In the genomic region with DNA sequence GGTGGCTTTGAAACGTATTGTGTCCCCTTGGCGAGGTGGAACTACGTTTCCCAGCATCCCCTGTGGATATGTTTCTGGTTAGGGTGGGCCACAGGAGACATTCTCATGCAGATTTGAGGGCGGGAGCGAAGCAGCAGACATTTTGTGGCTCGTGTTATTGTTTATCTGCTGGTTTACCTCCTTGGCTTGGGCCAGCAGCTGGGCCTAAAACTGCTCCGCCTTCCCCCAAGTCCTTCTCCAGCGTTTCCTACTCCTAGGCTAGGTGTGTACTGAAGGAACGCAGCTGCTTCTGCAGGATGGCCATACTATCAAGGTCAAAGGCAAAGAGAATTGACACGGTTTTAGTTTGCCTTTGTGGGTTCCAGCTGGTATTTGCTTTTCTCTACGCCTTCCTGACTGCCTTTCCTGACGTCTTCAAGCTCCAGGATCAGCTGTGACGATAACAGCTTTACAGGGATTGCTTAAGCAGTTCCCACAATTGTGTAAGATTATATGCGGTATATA, we compare ENCODE assay signal across 17 cellular contexts. TPM values are rescaled to one million over a fixed set of nuclear protein-coding genes. Genes with fewer than 3 reads are reported as not detected.
DNase-seq lines count a peak whose midpoint lies in the region; ATAC-seq and TF ChIP-seq lines count a peak whose summit lies in the region.
"Had no signal": no experiment of that assay in that cellular context is flagged by ENCODE, and none has a peak within 500 bp of the region (broad histone marks: within the 10 kb centered on the region; RNA-seq: fewer than 3 reads in every experiment).

No MANE protein-coding gene starts in this region.

- no peak for TF ChIP-seq RAD21 in HCT116 (IDR thresholded peaks at IDR 0.05; ENCODE audit: low read depth)

- H3K4me1 ChIP-seq in HCT116 (ENCODE audit: control insufficient read depth in 1 of 2, insufficient read depth in 2 of 2, low read length in 2 of 2), result no peaks in the 10 kb centered on the region
- peaks cover 3% of the 10 kb centered on the region for H3K4me1 ChIP-seq in endodermal cell (ENCODE audit: control insufficient read depth, insufficient read depth, low read length)
- no peaks in the 10 kb centered on the region for H3K4me1 ChIP-seq in gastrocnemius medialis
- H3K4me1 ChIP-seq: left ventricle myocardium inferior, suprapubic skin had no signal

- no TSS peak for BruUV-seq in HCT116 (replicated peaks; lab: Mats Ljungman, UMichigan)

- H3K9me3 Mint-ChIP-seq in endodermal cell, result no peaks in the 10 kb centered on the region
- H3K9me3 Mint-ChIP-seq in mesothelial cell of epicardium, result no peaks in the 10 kb centered on the region
- H3K9me3 Mint-ChIP-seq: activated CD4-positive, alpha-beta T cell treated with anti-CD3 and anti-CD28 coated beads, Interleukin-2, amount 10 ng/mL, durations not matched to agents 7 days and 5 days; activated naive CD8-positive, alpha-beta T cell treated with anti-CD3 and anti-CD28 coated beads, Interleukin-2, amount 50 U/mL, for 24 hours; activated T-cell treated with anti-CD3 and anti-CD28 coated beads, Interleukin-2, amount 50 U/mL, for 4 hours; CD14-positive monocyte; central memory CD8-positive, alpha-beta T cell had no signal

- no peaks in the 10 kb centered on the region for H3K36me3 ChIP-seq in HCT116 (ENCODE audit: control insufficient read depth in 1 of 2, insufficient read depth in 2 of 2, low read length in 2 of 2)
- no peaks in the 10 kb centered on the region for H3K36me3 ChIP-seq in endodermal cell (ENCODE audit: control insufficient read depth, insufficient read depth, low read length)
- H3K36me3 ChIP-seq in gastrocnemius medialis, result no peaks in the 10 kb centered on the region
- H3K36me3 ChIP-seq: left ventricle myocardium inferior, suprapubic skin had no signal

- H3K9me3 ChIP-seq in HCT116 (ENCODE audit: control insufficient read depth in 1 of 2, insufficient read depth in 1 of 2, low read depth in 1 of 2, low read length in 2 of 2) (no peaks in the 10 kb centered on the region), endodermal cell (ENCODE audit: control insufficient read depth, low read length) (no peaks in the 10 kb centered on the region), gastrocnemius medialis (no peaks in the 10 kb centered on the region)
- H3K9me3 ChIP-seq: left ventricle myocardium inferior, suprapubic skin had no signal

- no peak for TF ChIP-seq POLR2A in HCT116 (IDR thresholded peaks at IDR 0.05; ENCODE audit: borderline replicate concordance, extremely low read depth, insufficient read depth, insufficient read length)
- TF ChIP-seq POLR2A in gastrocnemius medialis (IDR thresholded peaks at IDR 0.05), result no peak

- no peak overlapping the region for H3K4me2 ChIP-seq in HCT116 (ENCODE audit: low read length)

- DNase-seq in HCT116 (ENCODE audit: low read depth, low spot score) (no peak), NCI-H82 (lab: John Stamatoyannopoulos, UW) (peak; percentile 87), endodermal cell (peak; percentile 96), mesothelial cell of epicardium (ENCODE audit: low spot score in 2 of 2, unreplicated experiment in 2 of 2) (peak in 1 of 2 experiments; percentile 44), gastrocnemius medialis (no peak), NCI-H526 treated with DMSO at 0.1 percent for 48 hours (lab: John Stamatoyannopoulos, UW) (no peak), Right ventricle myocardium inferior (ENCODE audit: missing footprints) (no peak)
- DNase-seq: activated CD4-positive, alpha-beta T cell treated with anti-CD3 and anti-CD28 coated beads, Interleukin-2, amount 10 ng/mL, durations not matched to agents 7 days and 5 days; activated naive CD8-positive, alpha-beta T cell treated with anti-CD3 and anti-CD28 coated beads, Interleukin-2, amount 50 U/mL, for 24 hours; activated T-cell treated with anti-CD3 and anti-CD28 coated beads, Interleukin-2, amount 50 U/mL, for 4 hours; left ventricle myocardium inferior; NCI-H1694; RPMI8226 had no signal

- no peak overlapping the region for H3K27ac ChIP-seq in HCT116 (ENCODE audit: low read depth, low read length)
- peak overlapping the region; percentile 85 for H3K27ac ChIP-seq in endodermal cell (ENCODE audit: low read depth, low read length)
- H3K27ac ChIP-seq in gastrocnemius medialis, result no peak overlapping the region
- H3K27ac ChIP-seq: left ventricle myocardium inferior, suprapubic skin had no signal

- TF ChIP-seq CTCF in HCT116 (IDR thresholded peaks at IDR 0.05 in 2 of 3, conservative IDR thresholded peaks at IDR 0.05 in 1 of 3; ENCODE audit: borderline replicate concordance in 1 of 3, insufficient read depth in 1 of 3, low read depth in 2 of 3, low read length in 2 of 3) (no peak), endodermal cell (conservative IDR thresholded peaks at IDR 0.05) (no peak), mesothelial cell of epicardium (IDR thresholded peaks at IDR 0.05; ENCODE audit: unreplicated experiment) (no peak), gastrocnemius medialis (IDR thresholded peaks at IDR 0.05 in 4 of 5, conservative IDR thresholded peaks at IDR 0.05 in 1 of 5) (no peak)

- H3K36me3 Mint-ChIP-seq in endodermal cell (ENCODE audit: low read depth), result no peaks in the 10 kb centered on the region
- no peaks in the 10 kb centered on the region for H3K36me3 Mint-ChIP-seq in mesothelial cell of epicardium
- H3K36me3 Mint-ChIP-seq: CD14-positive monocyte had no signal

- peak overlapping the region; percentile 99 for H3K27ac Mint-ChIP-seq in endodermal cell
- peak overlapping the region; percentile 71 for H3K27ac Mint-ChIP-seq in mesothelial cell of epicardium
- H3K27ac Mint-ChIP-seq: activated CD4-positive, alpha-beta T cell treated with anti-CD3 and anti-CD28 coated beads, Interleukin-2, amount 10 ng/mL, durations not matched to agents 7 days and 5 days; activated naive CD8-positive, alpha-beta T cell treated with anti-CD3 and anti-CD28 coated beads, Interleukin-2, amount 50 U/mL, for 24 hours had no signal

- intact Hi-C loops in HCT116 (cut with micrococcal nuclease), result no loop called here
- intact Hi-C loops in gastrocnemius medialis (cut with DNase I; ENCODE audit: low total_unique reads), result no loop called here
- intact Hi-C loops in Right ventricle myocardium inferior (cut with DNase I), result no loop called here

- H3K27me3 ChIP-seq in HCT116 (ENCODE audit: insufficient read depth, low read length) (no peaks in the 10 kb centered on the region), endodermal cell (ENCODE audit: control insufficient read depth, insufficient read depth, low read length, poor library complexity, severe bottlenecking) (no peaks in the 10 kb centered on the region), gastrocnemius medialis (no peaks in the 10 kb centered on the region)
- H3K27me3 ChIP-seq: suprapubic skin had no signal

- no peaks in the 10 kb centered on the region for H3K9me2 ChIP-seq in HCT116 (ENCODE audit: insufficient read depth)

- H3K9ac ChIP-seq in HCT116 (ENCODE audit: low read length), result no peak overlapping the region
- H3K9ac ChIP-seq in endodermal cell (ENCODE audit: extremely low read depth, low read length, poor library complexity, severe bottlenecking), result peak overlapping the region; percentile 83

- H3K4me1 Mint-ChIP-seq in endodermal cell (peaks cover 17% of the 10 kb centered on the region), mesothelial cell of epicardium (peaks cover 2% of the 10 kb centered on the region)
- H3K4me1 Mint-ChIP-seq: activated CD4-positive, alpha-beta T cell treated with anti-CD3 and anti-CD28 coated beads, Interleukin-2, amount 10 ng/mL, durations not matched to agents 7 days and 5 days; central memory CD8-positive, alpha-beta T cell had no signal

- POLR2A ChIA-PET in HCT116 (lab: Charles Lee), result interaction anchor here (1.2 kb wide), 1 partner anchor 18 kb away, joined by 6 read pairs; the partner anchor contains the start of gene WSB1

- H3K4me3 ChIP-seq in HCT116 (replicated peaks in 1 of 2; ENCODE audit: low read depth in 1 of 2, low read length in 2 of 2) (no peak overlapping the region), endodermal cell (ENCODE audit: low read length) (peak overlapping the region; percentile 77), gastrocnemius medialis (no peak overlapping the region)
- H3K4me3 ChIP-seq: left ventricle myocardium inferior, suprapubic skin had no signal

- WGBS in endodermal cell (ENCODE audit: insufficient coverage in 1 of 2, insufficient read length in 1 of 2), 2 experiments, result 18 to 34% methylated on average over 5 to 12 of the region's 14 CpGs

- in situ Hi-C loops in gastrocnemius medialis (cut with MboI; ENCODE audit: low sequenced_read_pairs in 4 of 4), result no loop called here

- CTCF ChIA-PET in HCT116 (lab: Charles Lee), result no interaction called here

- RAD21 ChIA-PET in HCT116 (lab: Charles Lee; ENCODE audit: low non-redundant PET in 1 of 2, low total read pairs in 2 of 2, uncharacterized antibody in 2 of 2, unreplicated experiment in 2 of 2), result interaction anchor here in 1 of 2 experiments (0.5 kb wide), 1 partner anchor 324 kb away, joined by 3 read pairs; no protein-coding TSS in a partner anchor

- no peaks in the 10 kb centered on the region for H4K20me1 ChIP-seq in HCT116 (ENCODE audit: insufficient read depth)

- ATAC-seq in HCT116 (peak; percentile 52; the same call in 1 of the 2 replicates), gastrocnemius medialis (no peak), HG03097 (IDR thresholded peaks at IDR 0.05; ENCODE audit: low FRiP score, unreplicated experiment) (no peak), Right ventricle myocardium inferior (no peak)
- ATAC-seq: activated naive CD8-positive, alpha-beta T cell treated with anti-CD3 and anti-CD28 coated beads, Interleukin-2, amount 50 U/mL, for 24 hours; activated T-cell treated with anti-CD3 and anti-CD28 coated beads, Interleukin-2, amount 50 U/mL, for 4 hours had no signal

- no peak overlapping the region for H2AFZ ChIP-seq in HCT116 (ENCODE audit: low read depth, low read length, poor library complexity, severe bottlenecking)

- H3K4me3 Mint-ChIP-seq in endodermal cell (peak overlapping the region; percentile 51), mesothelial cell of epicardium (peak overlapping the region; percentile 13)
- H3K4me3 Mint-ChIP-seq: activated CD4-positive, alpha-beta T cell treated with anti-CD3 and anti-CD28 coated beads, Interleukin-2, amount 10 ng/mL, durations not matched to agents 7 days and 5 days; activated naive CD8-positive, alpha-beta T cell treated with anti-CD3 and anti-CD28 coated beads, Interleukin-2, amount 50 U/mL, for 24 hours; activated T-cell treated with anti-CD3 and anti-CD28 coated beads, Interleukin-2, amount 50 U/mL, for 4 hours; CD14-positive monocyte; central memory CD8-positive, alpha-beta T cell had no signal

- no peaks in the 10 kb centered on the region for H3K79me2 ChIP-seq in HCT116 (ENCODE audit: insufficient read depth, low read length)

- H3K27me3 Mint-ChIP-seq in endodermal cell (ENCODE audit: insufficient read depth) (peaks cover 8% of the 10 kb centered on the region), mesothelial cell of epicardium (ENCODE audit: low read depth) (no peaks in the 10 kb centered on the region)
- H3K27me3 Mint-ChIP-seq: activated CD4-positive, alpha-beta T cell treated with anti-CD3 and anti-CD28 coated beads, Interleukin-2, amount 10 ng/mL, durations not matched to agents 7 days and 5 days; central memory CD8-positive, alpha-beta T cell had no signal

RNA-seq across cellular contexts. Expression of gene WSB1, which starts 17.2 kb away (rescaled TPM):
- total RNA-seq in HCT116 (2021; ENCODE audit: unreplicated experiment) (88.0 TPM), endodermal cell (100 to 1,000 TPM; 236 to 270 TPM), mesothelial cell of epicardium (768 to 806 TPM (median 799 TPM) in 3 replicates), gastrocnemius medialis (10 to 100 TPM; 15.8 to 48.1 (median 20.4) TPM), Right ventricle myocardium inferior (48.7 TPM)
- polyA plus RNA-seq in HCT116 (2012), result 68.8 and 74.3 TPM in 2 replicates
- 364 TPM for polyA plus RNA-seq in endodermal cell (2013, experiment 1 of 2)
- 298 TPM for polyA plus RNA-seq in endodermal cell (2013, experiment 2 of 2)

Comparison
In these comparisons a context has a peak if more than half of its experiments do, and no peak if none do; other contexts are left out.
1. DNase-seq: peak in NCI-H82 (single experiment) and endodermal cell (single experiment); none in HCT116 (single experiment), gastrocnemius medialis (0 of 2), NCI-H526 treated with DMSO at 0.1 percent for 48 hours (single experiment) and Right ventricle myocardium inferior (single experiment).